8 cellular contexts compared by ENCODE assay signal in the genomic region with DNA sequence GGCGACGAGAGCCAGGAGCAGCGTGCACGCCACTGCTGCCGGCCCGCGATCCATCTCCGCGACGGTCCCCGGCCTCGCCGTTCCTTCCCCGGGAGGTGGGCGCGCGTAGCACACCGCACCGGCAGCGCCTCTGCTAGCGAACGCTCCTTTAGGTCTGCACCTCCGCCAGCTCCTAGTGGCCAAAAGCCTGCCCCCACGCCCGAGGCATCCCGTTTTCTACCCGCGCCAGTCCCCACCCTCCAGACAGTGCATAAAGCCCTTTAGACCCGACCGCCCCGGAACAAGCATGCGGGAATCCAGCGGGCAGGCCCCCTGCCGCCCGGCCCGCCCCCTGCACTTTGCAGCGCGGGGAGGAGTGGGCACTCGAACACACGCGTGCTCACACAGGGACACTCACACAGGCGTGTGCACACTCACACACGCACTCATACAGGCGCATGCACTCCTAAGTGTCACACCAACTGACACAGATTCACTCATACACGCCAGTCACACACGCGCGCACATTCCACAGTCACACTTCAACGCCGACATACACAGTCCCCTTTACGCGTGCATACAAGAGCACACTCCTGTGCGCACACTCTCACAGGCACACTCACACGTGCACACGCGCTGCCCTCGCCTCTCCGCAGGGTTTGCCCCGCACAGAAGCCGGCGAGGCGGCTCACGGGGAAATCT. TPM values are rescaled to one million over a fixed set of nuclear protein-coding genes. Genes with fewer than 3 reads are reported as not detected.
DNase-seq lines count a peak whose midpoint lies in the region; ATAC-seq and TF ChIP-seq lines count a peak whose summit lies in the region.

Gene LRP2 (minus strand): TSS at position 189 of the 681 bp plus-strand sequence. CDS start 135 bp downstream, at position 54.

- TF ChIP-seq POLR2A in esophagus muscularis mucosa (IDR thresholded peaks at IDR 0.05; ENCODE audit: low read depth) (no peak), upper lobe of left lung (IDR thresholded peaks at IDR 0.05) (no peak)

- CTCF ChIA-PET in naive thymus-derived CD4-positive, alpha-beta T cell (lab: Charles Lee), result no interaction called here

- POLR2A ChIA-PET in naive thymus-derived CD4-positive, alpha-beta T cell (lab: Charles Lee), result no interaction called here

- H3K36me3 ChIP-seq in esophagus muscularis mucosa (no peaks in the 10 kb centered on the region), upper lobe of left lung (no peaks in the 10 kb centered on the region)
- H3K36me3 ChIP-seq in naive thymus-derived CD4-positive, alpha-beta T cell (ENCODE audit: control insufficient read depth in 2 of 3, insufficient read depth in 3 of 3, low read length in 3 of 3), result no peaks in the 10 kb centered on the region

- no peaks in the 10 kb centered on the region for H3K9me3 ChIP-seq in esophagus muscularis mucosa
- no peaks in the 10 kb centered on the region for H3K9me3 ChIP-seq in naive thymus-derived CD4-positive, alpha-beta T cell (ENCODE audit: control insufficient read depth in 2 of 3, low read length in 3 of 3)
- no peaks in the 10 kb centered on the region for H3K9me3 ChIP-seq in upper lobe of left lung

- H3K27ac ChIP-seq in esophagus muscularis mucosa (replicated peaks in 1 of 4), result no peak within 1 kb of the TSS
- no peak within 1 kb of the TSS for H3K27ac ChIP-seq in naive thymus-derived CD4-positive, alpha-beta T cell (ENCODE audit: low read depth, low read length)
- H3K27ac ChIP-seq in upper lobe of left lung, result peak within 1 kb of the TSS in 2 of 4 donors; percentile 24 to 57

- TF ChIP-seq EP300 in esophagus muscularis mucosa (IDR thresholded peaks at IDR 0.05), result no peak
- no peak for TF ChIP-seq EP300 in upper lobe of left lung (IDR thresholded peaks at IDR 0.05)

- no peak for TF ChIP-seq CTCF in esophagus muscularis mucosa (IDR thresholded peaks at IDR 0.05)
- TF ChIP-seq CTCF in upper lobe of left lung (IDR thresholded peaks at IDR 0.05), result peak in 1 of 6 experiments; percentile 36

- H3K27me3 ChIP-seq in esophagus muscularis mucosa, result peaks cover 0 to 55% (median 16%) of the 10 kb centered on the region in 4 donors
- H3K27me3 ChIP-seq in naive thymus-derived CD4-positive, alpha-beta T cell (ENCODE audit: control insufficient read depth in 2 of 2, insufficient read depth in 2 of 2, low read length in 2 of 2), result peaks cover 4 to 15% of the 10 kb centered on the region in 2 donors
- peaks cover 0 to 29% (median 8%) of the 10 kb centered on the region in 4 donors for H3K27me3 ChIP-seq in upper lobe of left lung

- peaks cover 0 to 3% (median 0%) of the 10 kb centered on the region in 5 donors for H3K36me3 Mint-ChIP-seq in naive thymus-derived CD4-positive, alpha-beta T cell

- peaks cover 0 to 4% (median 0%) of the 10 kb centered on the region in 11 donors for H3K9me3 Mint-ChIP-seq in naive thymus-derived CD4-positive, alpha-beta T cell

- intact Hi-C loops in esophagus muscularis mucosa (cut with DNase I), result no loop called here
- intact Hi-C loops in naive thymus-derived CD4-positive, alpha-beta T cell (cut with micrococcal nuclease), result loop anchor here (2.0 to 10.0 kb wide), 9 partner anchors 100 to 1118 kb away; partner anchors contain the start of genes METTL5 (in 2 of the 2), UBR3 (in 2 of the 2), BBS5 (in 1 of the 2) and CERS6 (in 1 of the 2)

- WGBS in esophagus muscularis mucosa, result 2% methylated on average over 22 of the region's 63 CpGs
- WGBS in upper lobe of left lung, 2 donors, result 1 to 2% methylated on average over 30 to 37 of the region's 63 CpGs

- peak within 1 kb of the TSS; percentile 87 to 98 (median 94) for H3K4me3 Mint-ChIP-seq in naive thymus-derived CD4-positive, alpha-beta T cell

- peaks cover 45 to 63% (median 53%) of the 10 kb centered on the region in 5 donors for H3K27me3 Mint-ChIP-seq in naive thymus-derived CD4-positive, alpha-beta T cell

- H3K27ac Mint-ChIP-seq in naive thymus-derived CD4-positive, alpha-beta T cell, result peak within 1 kb of the TSS in 4 of 9 donors; percentile 5 to 54 (median 30)

- H3K4me1 ChIP-seq in esophagus muscularis mucosa (peaks cover 35 to 45% (median 44%) of the 10 kb centered on the region in 4 donors), upper lobe of left lung (peaks cover 34 to 51% (median 36%) of the 10 kb centered on the region in 4 donors)
- peaks cover 11 to 18% of the 10 kb centered on the region in 2 donors for H3K4me1 ChIP-seq in naive thymus-derived CD4-positive, alpha-beta T cell (ENCODE audit: control insufficient read depth in 2 of 2, insufficient read depth in 2 of 2, low read length in 2 of 2)

- peak within 1 kb of the TSS; percentile 53 to 69 (median 58) for H3K4me3 ChIP-seq in esophagus muscularis mucosa
- peak within 1 kb of the TSS; percentile 89 for H3K4me3 ChIP-seq in naive thymus-derived CD4-positive, alpha-beta T cell (ENCODE audit: low read length)
- peak within 1 kb of the TSS; percentile 26 to 66 (median 55) for H3K4me3 ChIP-seq in upper lobe of left lung

- peak; percentile 35 for ATAC-seq in naive thymus-derived CD4-positive, alpha-beta T cell
- ATAC-seq in upper lobe of left lung (ENCODE audit: low FRiP score in 2 of 2) (peak; percentile 39 to 44), GM21619 (IDR thresholded peaks at IDR 0.05; ENCODE audit: unreplicated experiment) (no peak)

- DNase-seq in NCI-H2227 (lab: John Stamatoyannopoulos, UW; ENCODE audit: unreplicated experiment) (peak; percentile 21), NCI-H2227 treated with DMSO at 0.1 percent for 48 hours (lab: John Stamatoyannopoulos, UW) (no peak), esophagus muscularis mucosa (ENCODE audit: extremely low spot score) (no peak), upper lobe of left lung (peak; percentile 42 to 84), HUDEP-2 (lab: John Stamatoyannopoulos, UW; ENCODE audit: unreplicated experiment in 76 of 76) (no peak)
- peak; percentile 15 for DNase-seq in activated CD4-positive, alpha-beta T cell treated with anti-CD3 and anti-CD28 coated beads, Interleukin-2, amount 50 U/mL, for 1 hour
- peak in 8 of 9 donors; percentile 9 to 43 (median 27) for DNase-seq in naive thymus-derived CD4-positive, alpha-beta T cell

- peaks cover 17 to 37% (median 29%) of the 10 kb centered on the region in 7 donors for H3K4me1 Mint-ChIP-seq in naive thymus-derived CD4-positive, alpha-beta T cell

RNA-seq across cellular contexts. Expression of gene LRP2, which starts in this region (rescaled TPM):
- not detected for total RNA-seq in esophagus muscularis mucosa
- under 1 TPM in 1 of 5 experiments, not detected in 4; 0.15 TPM for total RNA-seq in naive thymus-derived CD4-positive, alpha-beta T cell
- not detected for polyA plus RNA-seq in naive thymus-derived CD4-positive, alpha-beta T cell
- 10 to 100 TPM; 20.0 to 56.5 (median 27.5) TPM for total RNA-seq in upper lobe of left lung

Comparison
In these comparisons a context has a peak if more than half of its experiments do, and no peak if none do; other contexts are left out.
1. RNA of gene LRP2 (total RNA-seq): 20.0 to 56.5 TPM in upper lobe of left lung; not detected in esophagus muscularis mucosa and 0.15 TPM in naive thymus-derived CD4-positive, alpha-beta T cell; every median in the first group is over 10 times any median in the second.
2. DNase-seq: peak in NCI-H2227 (single experiment), activated CD4-positive, alpha-beta T cell treated with anti-CD3 and anti-CD28 coated beads, Interleukin-2, amount 50 U/mL, for 1 hour (single experiment) and upper lobe of left lung (2 of 2); none in NCI-H2227 treated with DMSO at 0.1 percent for 48 hours (single experiment), esophagus muscularis mucosa (single experiment) and HUDEP-2 (0 of 76).
3. Peak in DNase-seq, ATAC-seq and H3K4me3 ChIP-seq in naive thymus-derived CD4-positive, alpha-beta T cell; RNA of the gene not detected or under 1 TPM.
4. Peak in every context shown above with its lines, with median percentiles within 50 percentile points of each other: H3K4me3 ChIP-seq.